ENCODE assay signal across 12 cellular contexts in genomic region chr18:63185979-63186378, GRCh38.
A peak's percentile ranks its signal among the peaks of the same experiment; 100 is the strongest.
DNase-seq lines count a peak whose midpoint lies in the region; ATAC-seq, FAIRE-seq and TF ChIP-seq lines count a peak whose summit lies in the region.
"Had no signal": no experiment of that assay in that cellular context is flagged by ENCODE, and none has a peak within 500 bp of the region (broad histone marks: within the 10 kb centered on the region; RNA-seq: fewer than 3 reads in every experiment).

No MANE protein-coding gene starts in this region.

- H4K20me1 ChIP-seq in KMS-11 (ENCODE audit: insufficient read depth): no peaks in the 10 kb centered on the region
- H4K20me1 ChIP-seq in GM12878 (ENCODE audit: control insufficient read depth, insufficient read depth): no peaks in the 10 kb centered on the region
- no peaks in the 10 kb centered on the region for H4K20me1 ChIP-seq in PC-9 (ENCODE audit: insufficient read depth)

- FAIRE-seq in GM12878 (lab: Jason Lieb, UNC): no peak

- intact Hi-C loops in Right ventricle myocardium superior (cut with DNase I): no loop called here
- intact Hi-C loops in left cardiac atrium (cut with DNase I): no loop called here
- intact Hi-C loops in GM12878 (cut with micrococcal nuclease; ENCODE audit: unreplicated experiment): no loop called here
- intact Hi-C loops in PC-9 (cut with micrococcal nuclease; ENCODE audit: unreplicated experiment): no loop called here

- peak overlapping the region; percentile 51; the same call in 1 of the 2 replicates for H3K27ac ChIP-seq in KMS-11
- no peak overlapping the region for H3K27ac ChIP-seq in GM12878 (ENCODE audit: control insufficient read depth, insufficient read depth)
- peak overlapping the region; percentile 81 for H3K27ac ChIP-seq in skeletal muscle tissue (ENCODE audit: low read depth, low read length)
- H3K27ac ChIP-seq in trophoblast cell (ENCODE audit: low read depth, low read length): no peak overlapping the region
- H3K27ac ChIP-seq in PC-9: no peak overlapping the region
- H3K27ac ChIP-seq: parathyroid adenoma had no signal

- TF ChIP-seq EP300 in GM12878 (IDR thresholded peaks at IDR 0.05; ENCODE audit: borderline replicate concordance in 1 of 2, control insufficient read depth in 1 of 2, low read depth in 2 of 2, low read length in 2 of 2): peak in 1 of 2 experiments; percentile 59; a peak in 1 of 4 replicates

- no peak overlapping the region for H4K12ac ChIP-seq in trophoblast cell (ENCODE audit: low read depth, low read length)

- H3K4ac ChIP-seq in trophoblast cell (ENCODE audit: low read depth, low read length): no peak overlapping the region

- ATAC-seq in Right ventricle myocardium superior (ENCODE audit: poor library complexity): peak; percentile 26
- no peak for ATAC-seq in left cardiac atrium
- peak; percentile 3; the same call in 2 of the 3 replicates for ATAC-seq in GM12878

- no peaks in the 10 kb centered on the region for H3K9me2 ChIP-seq in PC-9 (ENCODE audit: insufficient read depth)

- H2BK120ac ChIP-seq in trophoblast cell (ENCODE audit: insufficient read depth, low read length, poor library complexity): no peak overlapping the region

- no peak overlapping the region for H2BK5ac ChIP-seq in trophoblast cell (ENCODE audit: low read depth, low read length, poor library complexity)

- H4K8ac ChIP-seq in trophoblast cell (ENCODE audit: low read depth, low read length): no peak overlapping the region

- H3K4me1 ChIP-seq in KMS-11 (ENCODE audit: low read depth, poor library complexity, severe bottlenecking) (peaks cover 48% of the 10 kb centered on the region), GM12878 (ENCODE audit: control insufficient read depth, insufficient read depth, low read length) (peaks cover 73% of the 10 kb centered on the region), skeletal muscle tissue (ENCODE audit: control insufficient read depth in 3 of 3, insufficient read depth in 3 of 3, low read length in 3 of 3) (peaks cover 31 to 59% (median 36%) of the 10 kb centered on the region in 3 donors), trophoblast cell (ENCODE audit: control insufficient read depth in 1 of 2, insufficient read depth in 2 of 2, low read length in 2 of 2) (peaks cover 0 to 2% of the 10 kb centered on the region in 2 experiments), PC-9 (replicated peaks; ENCODE audit: insufficient read depth) (peaks cover 8% of the 10 kb centered on the region; the same call in 1 of the 2 replicates)

- H3K9me3 ChIP-seq in GM12878 (replicated peaks; ENCODE audit: control insufficient read depth, insufficient read depth, low read length) (no peaks in the 10 kb centered on the region), skeletal muscle tissue (ENCODE audit: control insufficient read depth in 3 of 3, low read length in 3 of 3) (no peaks in the 10 kb centered on the region), trophoblast cell (ENCODE audit: insufficient read depth, low read depth, low read length) (no peaks in the 10 kb centered on the region), PC-9 (ENCODE audit: insufficient read depth, low read depth) (no peaks in the 10 kb centered on the region)

- no peak for TF ChIP-seq RAD21 in GM12878 (IDR thresholded peaks at IDR 0.05; ENCODE audit: insufficient read depth, low read depth, low read length)

- no peak for TF ChIP-seq CTCF in KMS-11 (conservative IDR thresholded peaks at IDR 0.05; ENCODE audit: low read depth, low read length)
- no peak for TF ChIP-seq CTCF in GM12878 (IDR thresholded peaks at IDR 0.05 in 2 of 3, conservative IDR thresholded peaks at IDR 0.05 in 1 of 3; ENCODE audit: control insufficient read depth in 2 of 3, extremely low read depth in 1 of 3, insufficient read depth in 1 of 3, low read depth in 3 of 3, low read length in 3 of 3)
- no peak for TF ChIP-seq CTCF in GM13977 (IDR thresholded peaks at IDR 0.05; ENCODE audit: extremely low read depth, insufficient read depth, missing control alignments)
- no peak for TF ChIP-seq CTCF in PC-9 (conservative IDR thresholded peaks at IDR 0.05)

- RAD21 ChIA-PET in GM12878 (lab: Charles Lee; ENCODE audit: unreplicated experiment): interaction anchor here (0.8 to 5.4 kb wide), 12 partner anchors 10 to 138 kb away, joined by 3 to 29 read pairs (median 5); no protein-coding TSS in a partner anchor

- DNase-seq in Right ventricle myocardium superior (no peak), left cardiac atrium (no peak), GM12878 (ENCODE audit: low read depth, low spot score) (no peak), GM13977 (ENCODE audit: low spot score) (no peak), trophoblast cell (no peak), PC-9 (no peak)
- DNase-seq: KG1; NCI-H1694 treated with DMSO at 0.1 percent for 48 hours; stimulated activated CD8-positive, alpha-beta memory T cell treated with anti-CD3 and anti-CD28 coated beads, Interleukin-4, amount 100 ng/mL, for 48 hours had no signal

- H2AFZ ChIP-seq in KMS-11 (ENCODE audit: low read depth): no peak overlapping the region
- no peak overlapping the region for H2AFZ ChIP-seq in GM12878 (ENCODE audit: control insufficient read depth, low read depth, low read length)
- no peak overlapping the region for H2AFZ ChIP-seq in trophoblast cell (ENCODE audit: insufficient read depth, low read length, poor library complexity)
- H2AFZ ChIP-seq in PC-9: no peak overlapping the region; the same call in 1 of the 2 replicates
- H2AFZ ChIP-seq: parathyroid adenoma had no signal

- SMC1A ChIA-PET in GM12878 (lab: Charles Lee; ENCODE audit: uncharacterized antibody, unreplicated experiment): interaction anchor here (0.5 to 4.5 kb wide), 18 partner anchors 8 to 129 kb away, joined by 3 to 39 read pairs (median 4); no protein-coding TSS in a partner anchor

- H3K36me3 ChIP-seq in KMS-11 (ENCODE audit: insufficient read depth): no peaks in the 10 kb centered on the region
- H3K36me3 ChIP-seq in GM12878 (ENCODE audit: control insufficient read depth in 2 of 2, insufficient read depth in 2 of 2, low read length in 1 of 2): peaks cover 1 to 4% of the 10 kb centered on the region in 2 experiments; a peak in 3 of 4 replicates
- H3K36me3 ChIP-seq in skeletal muscle tissue (ENCODE audit: control insufficient read depth in 3 of 3, insufficient read depth in 3 of 3, low read length in 3 of 3): no peaks in the 10 kb centered on the region
- H3K36me3 ChIP-seq in trophoblast cell (ENCODE audit: control insufficient read depth in 1 of 2, insufficient read depth in 2 of 2, low read length in 2 of 2): no peaks in the 10 kb centered on the region
- no peaks in the 10 kb centered on the region for H3K36me3 ChIP-seq in PC-9 (ENCODE audit: low read depth)

- CTCF ChIA-PET in GM12878 (lab: Yijun Ruan, JAX) (interaction anchor here (1.0 to 3.4 kb wide), 7 partner anchors 10 to 131 kb away, joined by 3 to 16 read pairs (median 4); no protein-coding TSS in a partner anchor), PC-9 (lab: Charles Lee) (no interaction called here)

- TF ChIP-seq POLR2A in GM12878 (IDR thresholded peaks at IDR 0.05; ENCODE audit: low read depth, low read length): no peak

- 35% methylated on average over 2 of the region's 2 CpGs for WGBS in GM12878 (ENCODE audit: insufficient coverage, insufficient replicate concordance, low lambda C conversion rate, missing lambda C conversion rate)
- WGBS in trophoblast cell (ENCODE audit: extremely low coverage, insufficient coverage, insufficient read length): no CpG with 5 or more reads among the region's 2 CpGs

- H3F3A ChIP-seq in PC-9 (ENCODE audit: insufficient read depth, low read depth): no peaks in the 10 kb centered on the region

- H3K27me3 ChIP-seq in KMS-11 (ENCODE audit: insufficient read depth, low read depth): no peaks in the 10 kb centered on the region
- H3K27me3 ChIP-seq in GM12878 (replicated peaks in 1 of 2; ENCODE audit: control insufficient read depth in 2 of 2, insufficient read depth in 2 of 2, low read length in 1 of 2): no peaks in the 10 kb centered on the region
- H3K27me3 ChIP-seq in skeletal muscle tissue (ENCODE audit: control insufficient read depth in 3 of 3, insufficient read depth in 3 of 3, low read length in 3 of 3): no peaks in the 10 kb centered on the region
- H3K27me3 ChIP-seq in trophoblast cell (ENCODE audit: insufficient read depth, low read length): no peaks in the 10 kb centered on the region
- H3K27me3 ChIP-seq in PC-9 (ENCODE audit: insufficient read depth, low read depth): no peaks in the 10 kb centered on the region

- no peak overlapping the region for H2AK5ac ChIP-seq in trophoblast cell (ENCODE audit: low read length)

- BruUV-seq in GM12878 (replicated peaks; lab: Mats Ljungman, UMichigan): no TSS peak
- no TSS peak for BruUV-seq in PC-9 (replicated peaks; lab: Mats Ljungman, UMichigan)

- H3K79me1 ChIP-seq in trophoblast cell (ENCODE audit: low read length): no peaks in the 10 kb centered on the region

- H3K23ac ChIP-seq in trophoblast cell (ENCODE audit: low read length): no peak overlapping the region

- POLR2A ChIA-PET in GM12878 (lab: Charles Lee): interaction anchor here (1.0 to 2.1 kb wide), 6 partner anchors 8 to 126 kb away, joined by 4 to 12 read pairs (median 6); no protein-coding TSS in a partner anchor
- POLR2A ChIA-PET in PC-9 (lab: Charles Lee; ENCODE audit: unreplicated experiment): interaction anchor here (0.9 kb wide), 1 partner anchor 218 kb away, joined by 5 read pairs; no protein-coding TSS in a partner anchor

- H3K4me3 ChIP-seq in KMS-11 (IDR thresholded peaks at IDR 0.05; ENCODE audit: insufficient read depth, low read depth, low read length) (no peak overlapping the region), GM12878 (no peak overlapping the region), skeletal muscle tissue (ENCODE audit: low read length in 3 of 3) (no peak overlapping the region), trophoblast cell (ENCODE audit: low read depth, low read length) (no peak overlapping the region), PC-9 (no peak overlapping the region)

- H3K9ac ChIP-seq in KMS-11 (no peak overlapping the region), GM12878 (ENCODE audit: control insufficient read depth, insufficient read depth, low read length) (no peak overlapping the region), skeletal muscle tissue (ENCODE audit: low read depth in 1 of 3, low read length in 3 of 3) (no peak overlapping the region), trophoblast cell (ENCODE audit: low read length) (no peak overlapping the region)
- H3K9ac ChIP-seq: parathyroid adenoma had no signal

- in situ Hi-C loops in GM12878 (cut with MboI) (no loop called here), GM13977 (cut with MboI; ENCODE audit: low pct_unique_long_range_greater_than_20kb, low sequenced_read_pairs, unreplicated experiment) (no loop called here)

- no peak overlapping the region for H4K91ac ChIP-seq in trophoblast cell (ENCODE audit: low read depth, low read length)

- peak overlapping the region; percentile 74 for H3K4me2 ChIP-seq in KMS-11
- no peak overlapping the region for H3K4me2 ChIP-seq in GM12878 (ENCODE audit: control insufficient read depth, insufficient read depth)
- H3K4me2 ChIP-seq in trophoblast cell (ENCODE audit: low read length): no peak overlapping the region
- H3K4me2 ChIP-seq in PC-9: no peak overlapping the region

- H3K79me2 ChIP-seq in KMS-11 (ENCODE audit: insufficient read depth, low read depth) (peaks cover 25% of the 10 kb centered on the region; the same call in 1 of the 2 replicates), GM12878 (ENCODE audit: control insufficient read depth, insufficient read depth, low read length) (peaks cover 86% of the 10 kb centered on the region), trophoblast cell (ENCODE audit: control insufficient read depth, insufficient read depth, low read length, poor library complexity) (no peaks in the 10 kb centered on the region), PC-9 (ENCODE audit: low read depth) (no peaks in the 10 kb centered on the region)

- no peak overlapping the region for H3K18ac ChIP-seq in trophoblast cell (ENCODE audit: low read length)

- H2BK12ac ChIP-seq in trophoblast cell (ENCODE audit: low read length): no peak overlapping the region

- H3K14ac ChIP-seq in trophoblast cell (ENCODE audit: low read length): no peak overlapping the region

Comparison
In these comparisons a context has a peak if more than half of its experiments do, and no peak if none do; other contexts are left out.
1. ATAC-seq: peak in Right ventricle myocardium superior (single experiment) and GM12878 (single experiment); none in left cardiac atrium (0 of 2).
2. H3K27ac ChIP-seq: peak in KMS-11 (single experiment) and skeletal muscle tissue (single experiment); none in GM12878 (single experiment), trophoblast cell (single experiment) and PC-9 (single experiment).